ENCODE assay signal across 8 cellular contexts in genomic region chr3:25789596-25790556, GRCh38. TPM values are rescaled to one million over a fixed set of nuclear protein-coding genes. Genes with fewer than 3 reads are reported as not detected.
DNase-seq lines count a peak whose midpoint lies in the region; ATAC-seq, FAIRE-seq and TF ChIP-seq lines count a peak whose summit lies in the region.

OXSM (plus strand) TSS chr3:25790090; CDS start chr3:25791021, 931 bp downstream.

- ATAC-seq in HG02973 (IDR thresholded peaks at IDR 0.05; ENCODE audit: unreplicated experiment) (peak; percentile 89), aorta (ENCODE audit: low FRiP score) (peak; percentile 97)

- H4K20me1 ChIP-seq in astrocyte (ENCODE audit: insufficient read depth, low read length): no peaks in the 10 kb centered on the region
- no peaks in the 10 kb centered on the region for H4K20me1 ChIP-seq in hepatocyte (ENCODE audit: insufficient read depth, poor library complexity, severe bottlenecking)

- peaks cover 2% of the 10 kb centered on the region for H3K4me1 Mint-ChIP-seq in astrocyte (ENCODE audit: low read depth, unreplicated experiment)

- H3K9me2 ChIP-seq in hepatocyte (replicated peaks; ENCODE audit: insufficient read depth): no peaks in the 10 kb centered on the region

- H3K27ac Mint-ChIP-seq in astrocyte (ENCODE audit: unreplicated experiment): peak within 1 kb of the TSS; percentile 99

- H3K36me3 Mint-ChIP-seq in astrocyte (ENCODE audit: low read depth, unreplicated experiment): no peaks in the 10 kb centered on the region

- H3K4me3 ChIP-seq in astrocyte (ENCODE audit: insufficient read depth, low read depth, low read length) (peak within 1 kb of the TSS; percentile 92), hepatocyte (peak within 1 kb of the TSS; percentile 36), rectal smooth muscle tissue (ENCODE audit: low read length) (peak within 1 kb of the TSS; percentile 93), aorta (ENCODE audit: low read length in 2 of 2) (peak within 1 kb of the TSS; percentile 7 to 67)

- H3K27ac ChIP-seq in astrocyte (ENCODE audit: low read depth, low read length): peak within 1 kb of the TSS; percentile 93
- H3K27ac ChIP-seq in hepatocyte: peak within 1 kb of the TSS; percentile 70
- peak within 1 kb of the TSS; percentile 87 for H3K27ac ChIP-seq in rectal smooth muscle tissue (ENCODE audit: low read depth, low read length)
- peak within 1 kb of the TSS; percentile 6 to 32 for H3K27ac ChIP-seq in aorta (ENCODE audit: low read depth in 1 of 2, low read length in 2 of 2)

- FAIRE-seq in GM18507 (lab: Jason Lieb, UNC): peak; percentile 99
- FAIRE-seq in astrocyte (lab: Jason Lieb, UNC): no peak

- peaks cover 17% of the 10 kb centered on the region for H3K79me2 ChIP-seq in astrocyte (ENCODE audit: insufficient read depth, low read length)
- no peaks in the 10 kb centered on the region for H3K79me2 ChIP-seq in hepatocyte

- intact Hi-C loops in aorta (cut with DNase I): loop anchor here (5.0 kb wide), 1 partner anchor 128 kb away; the partner anchor contains the start of gene TOP2B (in 2 of the 2)

- H3K9me3 Mint-ChIP-seq in astrocyte (ENCODE audit: unreplicated experiment): no peaks in the 10 kb centered on the region

- H3K9me3 ChIP-seq in astrocyte (ENCODE audit: insufficient read depth, low read depth, low read length) (no peaks in the 10 kb centered on the region), hepatocyte (ENCODE audit: low read depth) (no peaks in the 10 kb centered on the region), aorta (ENCODE audit: control insufficient read depth, low read length) (no peaks in the 10 kb centered on the region)

- H3K36me3 ChIP-seq in astrocyte (ENCODE audit: insufficient read depth, low read length) (no peaks in the 10 kb centered on the region), hepatocyte (replicated peaks; ENCODE audit: insufficient read depth, low read depth) (no peaks in the 10 kb centered on the region), rectal smooth muscle tissue (ENCODE audit: control insufficient read depth, insufficient read depth, low read length) (no peaks in the 10 kb centered on the region), aorta (ENCODE audit: control insufficient read depth in 1 of 2, insufficient read depth in 2 of 2, low read length in 1 of 2) (no peaks in the 10 kb centered on the region)

- peak within 1 kb of the TSS; percentile 93 for H3K4me3 Mint-ChIP-seq in astrocyte (ENCODE audit: unreplicated experiment)

- TF ChIP-seq CTCF in astrocyte (IDR thresholded peaks at IDR 0.05; ENCODE audit: insufficient read depth, low read depth, low read length) (no peak), hepatocyte (IDR thresholded peaks at IDR 0.05; ENCODE audit: poor library complexity) (no peak)

- no peaks in the 10 kb centered on the region for H3K27me3 Mint-ChIP-seq in astrocyte (ENCODE audit: low read depth, unreplicated experiment)

- DNase-seq in GM18507 (ENCODE audit: extremely low spot score, insufficient read length, low read depth): peak; percentile 81
- peak; percentile 91 for DNase-seq in NCI-H2029 (lab: John Stamatoyannopoulos, UW)
- DNase-seq in T-helper 22 cell (ENCODE audit: low read depth): peak; percentile 88
- peak; percentile 93 for DNase-seq in astrocyte (ENCODE audit: low read depth)
- DNase-seq in hepatocyte (ENCODE audit: low spot score): peak; percentile 84
- peak; percentile 95 to 97 for DNase-seq in aorta

- H3K9ac ChIP-seq in astrocyte (ENCODE audit: low read length) (peak within 1 kb of the TSS; percentile 93), rectal smooth muscle tissue (ENCODE audit: low read length) (peak within 1 kb of the TSS; percentile 71)

- WGBS in hepatocyte (ENCODE audit: low lambda C conversion rate, missing lambda C conversion rate): 46% methylated on average over 54 of the region's 56 CpGs
- WGBS in aorta, 2 donors: 0% methylated on average over 50 to 56 of the region's 56 CpGs

- peak within 1 kb of the TSS; percentile 93 for H3K4me2 ChIP-seq in astrocyte (ENCODE audit: low read length)
- H3K4me2 ChIP-seq in hepatocyte: peak within 1 kb of the TSS; percentile 71

- H3K27me3 ChIP-seq in astrocyte (ENCODE audit: insufficient read depth, low read length) (no peaks in the 10 kb centered on the region), hepatocyte (no peaks in the 10 kb centered on the region), rectal smooth muscle tissue (ENCODE audit: control insufficient read depth, insufficient read depth, low read length) (no peaks in the 10 kb centered on the region), aorta (ENCODE audit: control insufficient read depth in 1 of 2, insufficient read depth in 2 of 2, low read length in 1 of 2) (no peaks in the 10 kb centered on the region)

- peak within 1 kb of the TSS; percentile 86 for H2AFZ ChIP-seq in astrocyte (ENCODE audit: low read depth, low read length)
- H2AFZ ChIP-seq in hepatocyte: peak within 1 kb of the TSS; percentile 73

- H3K4me1 ChIP-seq in astrocyte (ENCODE audit: insufficient read depth, low read length) (peaks cover 6% of the 10 kb centered on the region), hepatocyte (ENCODE audit: insufficient read depth) (peaks cover 6% of the 10 kb centered on the region), rectal smooth muscle tissue (ENCODE audit: control insufficient read depth, insufficient read depth, low read length) (peaks cover 3% of the 10 kb centered on the region), aorta (ENCODE audit: control insufficient read depth in 1 of 2, insufficient read depth in 2 of 2, low read length in 2 of 2) (no peaks in the 10 kb centered on the region)

RNA-seq across cellular contexts. Expression of gene OXSM, which starts in this region (rescaled TPM):
- total RNA-seq in astrocyte: 6.1 and 7.1 TPM in 2 replicates
- total RNA-seq in hepatocyte: 7.9 and 8.8 TPM in 2 replicates
- polyA plus RNA-seq in hepatocyte: 6.5 and 8.3 TPM in 2 replicates
- 1 to 10 TPM; 3.9 to 5.9 TPM for total RNA-seq in aorta
- 1 to 10 TPM; 5.3 to 5.8 TPM for polyA plus RNA-seq in aorta

Comparison
In these comparisons a context has a peak if more than half of its experiments do, and no peak if none do; other contexts are left out.
1. Peak in every context shown above with its lines: DNase-seq, ATAC-seq, H3K4me3 ChIP-seq and H3K27ac ChIP-seq.
2. H3K27ac ChIP-seq: peak in every context shown above with its lines; median percentile 93 in astrocyte; 87 in rectal smooth muscle tissue; 70 in hepatocyte; 19 in aorta.
3. H3K4me3 ChIP-seq: peak in every context shown above with its lines; median percentile 93 in rectal smooth muscle tissue; 92 in astrocyte; 37 in aorta; 36 in hepatocyte.